1 cellular context compared by ENCODE assay signal in genomic region chr4:187235456-187236170, GRCh38.
TF ChIP-seq lines count a peak whose summit lies in the region.

No MANE protein-coding gene starts in this region.

TF ChIP-seq in H1, 55 proteins besides CTCF, POLR2A, EP300 and RAD21:
- no peak for TF ChIP-seq ATF3 (IDR thresholded peaks at IDR 0.05; ENCODE audit: insufficient read depth, low read depth, low read length)
- TF ChIP-seq NRF1 (IDR thresholded peaks at IDR 0.05; ENCODE audit: low read depth, low read length): no peak
TF ChIP-seq in H1: peak in this region for 0.
